ENCODE assay signal across 9 cellular contexts in genomic region chr13:40666905-40667621, GRCh38. TPM values are rescaled to one million over a fixed set of nuclear protein-coding genes. Genes with fewer than 3 reads are reported as not detected.
DNase-seq lines count a peak whose midpoint lies in the region; ATAC-seq, FAIRE-seq and TF ChIP-seq lines count a peak whose summit lies in the region.
"Had no signal": no experiment of that assay in that cellular context is flagged by ENCODE, and none has a peak within 500 bp of the region (broad histone marks: within the 10 kb centered on the region; RNA-seq: fewer than 3 reads in every experiment).

No MANE protein-coding gene starts in this region.

- CTCF ChIA-PET in GM12878 (lab: Yijun Ruan, JAX), result interaction anchor here (1.1 to 3.6 kb wide), 9 partner anchors 13 to 642 kb away, joined by 3 to 63 read pairs (median 5); no protein-coding TSS in a partner anchor

- RAD21 ChIA-PET in GM12878 (lab: Charles Lee; ENCODE audit: unreplicated experiment), result interaction anchor here (1.0 to 2.1 kb wide), 11 partner anchors 11 to 606 kb away, joined by 3 to 17 read pairs (median 4); no protein-coding TSS in a partner anchor

- no peak for TF ChIP-seq POLR2A in GM12878 (IDR thresholded peaks at IDR 0.05; ENCODE audit: low read depth, low read length)

- TF ChIP-seq RAD21 in GM12878 (IDR thresholded peaks at IDR 0.05; ENCODE audit: insufficient read depth, low read depth, low read length), result no peak

- no peaks in the 10 kb centered on the region for H3K9me3 ChIP-seq in GM12878 (replicated peaks; ENCODE audit: control insufficient read depth, insufficient read depth, low read length)
- no peaks in the 10 kb centered on the region for H3K9me3 ChIP-seq in iPS-20b (ENCODE audit: insufficient read depth, low read depth, low read length)
- no peaks in the 10 kb centered on the region for H3K9me3 ChIP-seq in skeletal muscle satellite cell (replicated peaks; ENCODE audit: low read length)

- H4K20me1 ChIP-seq in GM12878 (ENCODE audit: control insufficient read depth, insufficient read depth), result no peaks in the 10 kb centered on the region

- no peak for TF ChIP-seq EP300 in GM12878 (IDR thresholded peaks at IDR 0.05; ENCODE audit: borderline replicate concordance in 1 of 2, control insufficient read depth in 1 of 2, low read depth in 2 of 2, low read length in 2 of 2)

- DNase-seq in DMS 273 (lab: John Stamatoyannopoulos, UW; ENCODE audit: unreplicated experiment) (peak; percentile 71), DMS 273 treated with DMSO at 0.1 percent for 48 hours (lab: John Stamatoyannopoulos, UW) (no peak), RCC 7860 (ENCODE audit: low spot score) (peak; percentile 24), GM12878 (ENCODE audit: low read depth, low spot score) (no peak)

- no TSS peak for BruUV-seq in GM12878 (replicated peaks; lab: Mats Ljungman, UMichigan)

- H3K4me2 ChIP-seq in GM12878 (ENCODE audit: control insufficient read depth, insufficient read depth), result peak overlapping the region; percentile 72
- peak overlapping the region; percentile 91 for H3K4me2 ChIP-seq in skeletal muscle satellite cell (ENCODE audit: low read length)

- TF ChIP-seq CTCF in GM12878 (IDR thresholded peaks at IDR 0.05 in 2 of 3, conservative IDR thresholded peaks at IDR 0.05 in 1 of 3; ENCODE audit: control insufficient read depth in 2 of 3, extremely low read depth in 1 of 3, insufficient read depth in 1 of 3, low read depth in 3 of 3, low read length in 3 of 3), result no peak

- H3K36me3 ChIP-seq in GM12878 (ENCODE audit: control insufficient read depth in 2 of 2, insufficient read depth in 2 of 2, low read length in 1 of 2) (no peaks in the 10 kb centered on the region), iPS-20b (ENCODE audit: insufficient read depth, low read depth, low read length) (no peaks in the 10 kb centered on the region), skeletal muscle satellite cell (ENCODE audit: insufficient read depth, low read length) (no peaks in the 10 kb centered on the region)

- H3K27ac ChIP-seq in GM12878 (ENCODE audit: control insufficient read depth, insufficient read depth) (0 out of 2 replicates have a peak overlapping the region, but pooled peaks have one; percentile 33), iPS-20b (ENCODE audit: low read length) (no peak overlapping the region)

- 1% methylated on average over 63 of the region's 67 CpGs for WGBS in GM12878 (ENCODE audit: insufficient coverage, insufficient replicate concordance, low lambda C conversion rate, missing lambda C conversion rate)

- H3K27me3 ChIP-seq in GM12878 (replicated peaks in 1 of 2; ENCODE audit: control insufficient read depth in 2 of 2, insufficient read depth in 2 of 2, low read length in 1 of 2) (no peaks in the 10 kb centered on the region), iPS-20b (ENCODE audit: insufficient read depth, low read length) (peaks cover 23% of the 10 kb centered on the region; the same call in 1 of the 2 replicates), skeletal muscle satellite cell (ENCODE audit: control insufficient read depth, insufficient read depth, low read length) (no peaks in the 10 kb centered on the region)

- H2AFZ ChIP-seq in GM12878 (ENCODE audit: control insufficient read depth, low read depth, low read length), result peak overlapping the region; percentile 79

- POLR2A ChIA-PET in GM12878 (lab: Charles Lee), result no interaction called here

- H3K79me2 ChIP-seq in GM12878 (ENCODE audit: control insufficient read depth, insufficient read depth, low read length), result peaks cover 30% of the 10 kb centered on the region

- peak overlapping the region; percentile 28; the same call in 1 of the 2 replicates for H3K9ac ChIP-seq in GM12878 (ENCODE audit: control insufficient read depth, insufficient read depth, low read length)
- H3K9ac ChIP-seq in iPS-20b (ENCODE audit: low read depth, low read length), result peak overlapping the region; percentile 64; the same call in 1 of the 2 replicates
- H3K9ac ChIP-seq in skeletal muscle satellite cell (ENCODE audit: low read depth, low read length), result peak overlapping the region; percentile 94

- FAIRE-seq in RCC 7860 (lab: Jason Lieb, UNC) (no peak), GM12878 (lab: Jason Lieb, UNC) (no peak)
- FAIRE-seq: A204.1 had no signal

- H3K4me3 ChIP-seq in GM12878 (peak overlapping the region; percentile 92), iPS-20b (ENCODE audit: low read length) (peak overlapping the region; percentile 80), skeletal muscle satellite cell (ENCODE audit: low read length) (peak overlapping the region; percentile 97)

- SMC1A ChIA-PET in GM12878 (lab: Charles Lee; ENCODE audit: uncharacterized antibody, unreplicated experiment), result interaction anchor here (1.4 to 4.4 kb wide), 6 partner anchors 12 to 597 kb away, joined by 4 to 39 read pairs (median 8); no protein-coding TSS in a partner anchor

- intact Hi-C loops in GM12878 (cut with micrococcal nuclease; ENCODE audit: unreplicated experiment), result loop anchor here (5.0 kb wide), 1 partner anchor 110 kb away; no protein-coding TSS in a partner anchor

- in situ Hi-C loops in GM12878 (cut with MboI), result no loop called here

- H3K4me1 ChIP-seq in GM12878 (ENCODE audit: control insufficient read depth, insufficient read depth, low read length) (peaks cover 6% of the 10 kb centered on the region), iPS-20b (ENCODE audit: insufficient read depth, low read length) (peaks cover 37% of the 10 kb centered on the region), skeletal muscle satellite cell (ENCODE audit: control insufficient read depth, insufficient read depth, low read length) (peaks cover 29% of the 10 kb centered on the region)

- ATAC-seq in HG02571 (IDR thresholded peaks at IDR 0.05; ENCODE audit: unreplicated experiment), result peak; percentile 19
- ATAC-seq in GM12878, result no peak; the same call in 2 of the 3 replicates
- ATAC-seq in GM21619 (IDR thresholded peaks at IDR 0.05; ENCODE audit: unreplicated experiment), result no peak

TF ChIP-seq in GM12878, 131 proteins besides CTCF, POLR2A, EP300 and RAD21:
- TF ChIP-seq SMARCA5 (IDR thresholded peaks at IDR 0.05) (no peak), SPI1 (IDR thresholded peaks at IDR 0.05; ENCODE audit: borderline replicate concordance, insufficient read depth, low read depth, low read length) (peak; percentile 46; the same call in 1 of the 2 replicates)
TF ChIP-seq in GM12878: peak in this region for 1.

RNA-seq across cellular contexts. Expression of gene FOXO1, which starts 0.6 kb away (rescaled TPM):
- total RNA-seq in GM12878 (2013; cell fraction: nucleolus; rRNA removed), result 11.4 and 11.6 TPM in 2 replicates
- total RNA-seq in GM12878 (2014; rRNA removed), result 0.65 and 0.96 TPM in 2 replicates
- total RNA-seq in GM12878 (2014; rRNA removed; fragmentation: Illumina TruSeq; extraction: Trizol), result 0.88 and 1.1 TPM in 2 replicates
- total RNA-seq in GM12878 (2021), result 1.6 and 2.4 TPM in 2 replicates
- 4.7 TPM for polyA plus RNA-seq in GM12878 (2011; ENCODE audit: low read depth)
- polyA plus RNA-seq in GM12878 (2011; rRNA removed), result 7.0 and 8.3 TPM in 2 replicates
- polyA plus RNA-seq in GM12878 (2011; cell fraction: cytosol; rRNA removed), result 7.5 and 8.5 TPM in 2 replicates
- polyA plus RNA-seq in GM12878 (2011; cell fraction: nucleus; rRNA removed), result 6.3 and 8.8 TPM in 2 replicates
- 5.2 and 6.1 TPM in 2 replicates for polyA plus RNA-seq in GM12878 (2012)
- polyA plus RNA-seq in GM12878 (2014; fragmentation: Illumina TruSeq; extraction: Trizol), result 1.4 and 1.6 TPM in 2 replicates
- polyA plus RNA-seq in GM12878 (2014; fragmentation: Nextera tagmentation; extraction: Ambion mirVana), result under 1 TPM; 0.64 to 0.72 TPM
- polyA plus RNA-seq in GM12878 (2014; rRNA removed), result 0.70 TPM in 2 replicates
- polyA plus RNA-seq in GM12878 (2016; fragmentation: Nextera tagmentation; extraction: Ambion mirVana), result under 1 TPM; 0.58 to 0.79 TPM
- polyA minus RNA-seq in GM12878 (2011; rRNA and poly(A)+ RNA removed), result 20.9 and 28.1 TPM in 2 replicates
- 11.6 and 15.6 TPM in 2 replicates for polyA minus RNA-seq in GM12878 (2011; cell fraction: cytosol; rRNA and poly(A)+ RNA removed)
- 9.1 and 21.0 TPM in 2 replicates for polyA minus RNA-seq in GM12878 (2011; cell fraction: nucleus; rRNA and poly(A)+ RNA removed)
- total RNA-seq in skeletal muscle satellite cell (2012; rRNA removed), result 7.2 and 11.2 TPM in 2 replicates

Comparison
In these comparisons a context has a peak if more than half of its experiments do, and no peak if none do; other contexts are left out.
1. DNase-seq: peak in DMS 273 (single experiment) and RCC 7860 (single experiment); none in DMS 273 treated with DMSO at 0.1 percent for 48 hours (single experiment) and GM12878 (single experiment).
2. H3K9ac ChIP-seq: peak in every context shown above with its lines; median percentile 94 in skeletal muscle satellite cell; 64 in iPS-20b; 28 in GM12878.
3. Peak in every context shown above with its lines, with median percentiles within 50 percentile points of each other: H3K4me3 ChIP-seq.